ENCODE assay signal across 10 cellular contexts in genomic region chr15:37095197-37095992, GRCh38. TPM values are rescaled to one million over a fixed set of nuclear protein-coding genes. Genes with fewer than 3 reads are reported as not detected.
A peak's percentile ranks its signal among the peaks of the same experiment; 100 is the strongest.
DNase-seq lines count a peak whose midpoint lies in the region; ATAC-seq, FAIRE-seq and TF ChIP-seq lines count a peak whose summit lies in the region.
"Had no signal": no experiment of that assay in that cellular context is flagged by ENCODE, and none has a peak within 500 bp of the region (broad histone marks: within the 10 kb centered on the region; RNA-seq: fewer than 3 reads in every experiment).

No MANE protein-coding gene starts in this region.

- ATAC-seq in SK-N-SH treated with all-trans-retinoic acid at 6 μM for 48 hours (no peak), upper lobe of left lung (ENCODE audit: low FRiP score in 2 of 2) (peak in 1 of 2 donors; percentile 12), GM21528 (IDR thresholded peaks at IDR 0.05; ENCODE audit: low FRiP score, unreplicated experiment) (no peak), GM19397 (IDR thresholded peaks at IDR 0.05; ENCODE audit: unreplicated experiment) (no peak)

- DNase-seq in SK-N-SH, result peak; percentile 41
- no peak for DNase-seq in fibroblast of mammary gland (ENCODE audit: low read depth)
- peak in 1 of 2 donors; percentile 74 for DNase-seq in upper lobe of left lung
- DNase-seq in small intestine, result no peak
- DNase-seq: activated CD4-positive, alpha-beta T cell treated with anti-CD3 and anti-CD28 coated beads, Interleukin-2, amount 50 U/mL, for 48 hours had no signal

- POLR2A ChIA-PET in SK-N-SH (lab: Yijun Ruan, JAX), result interaction anchor here (0.8 to 3.1 kb wide), 9 partner anchors 10 to 783 kb away, joined by 3 to 23 read pairs (median 5); no protein-coding TSS in a partner anchor

- peaks cover 31% of the 10 kb centered on the region for H3F3A ChIP-seq in SK-N-SH (replicated peaks; ENCODE audit: insufficient read depth)

- no peak for TF ChIP-seq CTCF in SK-N-SH (IDR thresholded peaks at IDR 0.05)
- TF ChIP-seq CTCF in fibroblast of mammary gland (conservative IDR thresholded peaks at IDR 0.05; ENCODE audit: control insufficient read depth, insufficient read depth, low read depth, low read length), result no peak
- no peak for TF ChIP-seq CTCF in upper lobe of left lung (IDR thresholded peaks at IDR 0.05)

- H3K4me3 ChIP-seq in SK-N-SH (ENCODE audit: low read depth in 2 of 2, low read length in 1 of 2) (peak overlapping the region; percentile 74 to 92), fibroblast of mammary gland (ENCODE audit: control insufficient read depth, low read depth, low read length) (peak overlapping the region; percentile 76), mucosa of rectum (ENCODE audit: low read length in 2 of 2) (peak overlapping the region; percentile 5 to 31), upper lobe of left lung (peak overlapping the region in 3 of 4 donors; percentile 61 to 88 (median 71)), small intestine (ENCODE audit: low read depth in 1 of 2, low read length in 2 of 2) (no peak overlapping the region)

- H2AFZ ChIP-seq in SK-N-SH (ENCODE audit: low read depth), result no peak overlapping the region

- H4K20me1 ChIP-seq in SK-N-SH (ENCODE audit: insufficient read depth), result peaks cover 15% of the 10 kb centered on the region; the same call in 1 of the 2 replicates

- H3K36me3 ChIP-seq in SK-N-SH (replicated peaks in 1 of 2; ENCODE audit: control insufficient read depth in 1 of 2, insufficient read depth in 2 of 2, low read length in 1 of 2), result peaks cover 46 to 70% of the 10 kb centered on the region in 2 experiments
- H3K36me3 ChIP-seq in mucosa of rectum (ENCODE audit: control insufficient read depth in 2 of 2, insufficient read depth in 2 of 2, low read length in 2 of 2), result no peaks in the 10 kb centered on the region
- no peaks in the 10 kb centered on the region for H3K36me3 ChIP-seq in upper lobe of left lung
- peaks cover 0 to 2% of the 10 kb centered on the region in 2 donors for H3K36me3 ChIP-seq in small intestine (ENCODE audit: control insufficient read depth in 2 of 2, insufficient read depth in 2 of 2, low read length in 2 of 2)

- CTCF ChIA-PET in SK-N-SH (lab: Yijun Ruan, JAX), result interaction anchor here (0.6 to 5.1 kb wide), 14 partner anchors 9 to 1806 kb away, joined by 3 to 38 read pairs (median 3); no protein-coding TSS in a partner anchor

- H3K9me3 ChIP-seq in SK-N-SH, result no peaks in the 10 kb centered on the region
- no peaks in the 10 kb centered on the region for H3K9me3 ChIP-seq in mucosa of rectum (ENCODE audit: control insufficient read depth in 2 of 2, low read length in 2 of 2)
- no peaks in the 10 kb centered on the region for H3K9me3 ChIP-seq in upper lobe of left lung
- no peaks in the 10 kb centered on the region for H3K9me3 ChIP-seq in small intestine (ENCODE audit: control insufficient read depth, low read depth)

- TF ChIP-seq EP300 in SK-N-SH (IDR thresholded peaks at IDR 0.05; ENCODE audit: borderline replicate concordance in 1 of 2, low read depth in 1 of 2, low read length in 1 of 2), result no peak
- no peak for TF ChIP-seq EP300 in upper lobe of left lung (IDR thresholded peaks at IDR 0.05)

- H3K9ac ChIP-seq in SK-N-SH (peak overlapping the region; percentile 98), mucosa of rectum (ENCODE audit: low read depth in 1 of 2, low read length in 2 of 2) (no peak overlapping the region)

- no peak for TF ChIP-seq POLR2A in upper lobe of left lung (IDR thresholded peaks at IDR 0.05)

- H3K79me2 ChIP-seq in SK-N-SH (ENCODE audit: insufficient read depth), result peaks cover 97% of the 10 kb centered on the region

- peak overlapping the region; percentile 93 to 99 for H3K27ac ChIP-seq in SK-N-SH (ENCODE audit: low read depth in 2 of 2, low read length in 1 of 2)
- H3K27ac ChIP-seq in mucosa of rectum (ENCODE audit: low read depth in 2 of 2, low read length in 2 of 2), result peak overlapping the region; percentile 8 to 32
- H3K27ac ChIP-seq in upper lobe of left lung, result peak overlapping the region; percentile 1 to 95 (median 92)
- H3K27ac ChIP-seq in small intestine (ENCODE audit: low read depth in 1 of 2, low read length in 1 of 2), result peak overlapping the region in 1 of 2 donors; percentile 78

- WGBS in SK-N-SH (ENCODE audit: low lambda C conversion rate), result 18% methylated on average over 29 of the region's 36 CpGs
- 39 to 57% methylated on average over 30 to 36 of the region's 36 CpGs for WGBS in upper lobe of left lung, 2 donors
- WGBS in small intestine, 3 donors, result 62 to 86% (median 72%) methylated on average over 36 of the region's 36 CpGs

- no peaks in the 10 kb centered on the region for H3K9me2 ChIP-seq in SK-N-SH

- peak overlapping the region; percentile 91 for H3K4me2 ChIP-seq in SK-N-SH

- H3K4me1 ChIP-seq in SK-N-SH (ENCODE audit: control insufficient read depth in 1 of 2, insufficient read depth in 2 of 2, low read depth in 1 of 2, low read length in 1 of 2) (peaks cover 0 to 2% of the 10 kb centered on the region in 2 experiments; a peak in 2 of 4 replicates), mucosa of rectum (ENCODE audit: control insufficient read depth in 2 of 2, insufficient read depth in 2 of 2, low read length in 2 of 2) (peaks cover 4 to 8% of the 10 kb centered on the region in 2 donors), upper lobe of left lung (peaks cover 0 to 21% (median 10%) of the 10 kb centered on the region in 4 donors), small intestine (ENCODE audit: control insufficient read depth in 2 of 2, insufficient read depth in 1 of 2, low read depth in 1 of 2, low read length in 1 of 2) (no peaks in the 10 kb centered on the region)

- no peak for FAIRE-seq in small intestine (lab: Jason Lieb, UNC)
- FAIRE-seq: A204.1 had no signal

- no peak for TF ChIP-seq RAD21 in SK-N-SH (IDR thresholded peaks at IDR 0.05; ENCODE audit: low read length)

- H3K27me3 ChIP-seq in SK-N-SH (ENCODE audit: insufficient read depth) (no peaks in the 10 kb centered on the region), mucosa of rectum (ENCODE audit: control insufficient read depth in 2 of 2, insufficient read depth in 2 of 2, low read length in 2 of 2) (peaks cover 22 to 35% of the 10 kb centered on the region in 2 donors), upper lobe of left lung (peaks cover 0 to 12% (median 0%) of the 10 kb centered on the region in 4 donors), small intestine (ENCODE audit: control insufficient read depth in 2 of 2, insufficient read depth in 2 of 2, low read length in 2 of 2) (peaks cover 0 to 6% of the 10 kb centered on the region in 2 donors)

TF ChIP-seq in SK-N-SH, 30 proteins besides CTCF, POLR2A, EP300 and RAD21:
- 0 out of 2 replicates have a peak, but pooled peaks have one; percentile 13 for TF ChIP-seq MXI1 (IDR thresholded peaks at IDR 0.05; ENCODE audit: low read depth, low read length)
- TF ChIP-seq TCF12 (IDR thresholded peaks at IDR 0.05), result no peak

TF ChIP-seq in SK-N-SH treated with all-trans-retinoic acid at 6 μM for 48 hours, 23 proteins besides CTCF, POLR2A, EP300 and RAD21 (continues in another document):
- no peak for TF ChIP-seq ZNF70 (CRISPR knock-in tag; IDR thresholded peaks at IDR 0.05)
- TF ChIP-seq ZNF565 (CRISPR knock-in tag; conservative IDR thresholded peaks at IDR 0.05; ENCODE audit: low read depth), result no peak
- no peak for TF ChIP-seq OSR1 (CRISPR knock-in tag; IDR thresholded peaks at IDR 0.05)
- no peak for TF ChIP-seq ARNTL (CRISPR knock-in tag; IDR thresholded peaks at IDR 0.05; ENCODE audit: borderline replicate concordance, low read depth)
- no peak for TF ChIP-seq GLIS3 (CRISPR knock-in tag; IDR thresholded peaks at IDR 0.05)
- TF ChIP-seq ISL1 (CRISPR knock-in tag; IDR thresholded peaks at IDR 0.05), result no peak
- no peak for TF ChIP-seq ZFP30 (CRISPR knock-in tag; IDR thresholded peaks at IDR 0.05)
- TF ChIP-seq SNAI2 (CRISPR knock-in tag; IDR thresholded peaks at IDR 0.05), result no peak
- TF ChIP-seq PATZ1 (CRISPR knock-in tag; IDR thresholded peaks at IDR 0.05; ENCODE audit: borderline replicate concordance), result no peak
- TF ChIP-seq, protein P1, sequence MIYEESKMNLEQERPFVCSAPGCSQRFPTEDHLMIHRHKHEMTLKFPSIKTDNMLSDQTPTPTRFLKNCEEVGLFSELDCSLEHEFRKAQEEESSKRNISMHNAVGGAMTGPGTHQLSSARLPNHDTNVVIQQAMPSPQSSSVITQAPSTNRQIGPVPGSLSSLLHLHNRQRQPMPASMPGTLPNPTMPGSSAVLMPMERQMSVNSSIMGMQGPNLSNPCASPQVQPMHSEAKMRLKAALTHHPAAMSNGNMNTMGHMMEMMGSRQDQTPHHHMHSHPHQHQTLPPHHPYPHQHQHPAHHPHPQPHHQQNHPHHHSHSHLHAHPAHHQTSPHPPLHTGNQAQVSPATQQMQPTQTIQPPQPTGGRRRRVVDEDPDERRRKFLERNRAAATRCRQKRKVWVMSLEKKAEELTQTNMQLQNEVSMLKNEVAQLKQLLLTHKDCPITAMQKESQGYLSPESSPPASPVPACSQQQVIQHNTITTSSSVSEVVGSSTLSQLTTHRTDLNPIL (CRISPR knock-in tag; IDR thresholded peaks at IDR 0.05; ENCODE audit: low read depth), result no peak

RNA-seq across cellular contexts. Expression of gene MEIS2, which starts 5.0 kb away (rescaled TPM):
- polyA plus RNA-seq in SK-N-SH (2012; rRNA removed), result 120 and 146 TPM in 2 replicates
- 113 and 133 TPM in 2 replicates for polyA plus RNA-seq in SK-N-SH (2012; cell fraction: cytosol; rRNA removed)
- polyA plus RNA-seq in SK-N-SH (2012; cell fraction: nucleus; rRNA removed), result 253 and 311 TPM in 2 replicates
- 10 to 100 TPM; 13.7 to 53.4 (median 21.4) TPM for total RNA-seq in upper lobe of left lung
- polyA plus RNA-seq in small intestine, result 10 to 100 TPM in 2 of 3 donors, 1 to 10 TPM in 1; 8.7 to 13.2 (median 11.8) TPM

Comparison
In these comparisons a context has a peak if more than half of its experiments do, and no peak if none do; other contexts are left out.
1. H3K4me3 ChIP-seq: peak in SK-N-SH (2 of 2), fibroblast of mammary gland (single experiment), mucosa of rectum (2 of 2) and upper lobe of left lung (3 of 4); none in small intestine (0 of 2).
2. RNA of gene MEIS2, which starts 5.0 kb away (polyA plus RNA-seq): 113 to 311 TPM in SK-N-SH; 8.7 to 13.2 TPM in small intestine; every median in the first group is over 4 times any median in the second.